In the genomic region with DNA sequence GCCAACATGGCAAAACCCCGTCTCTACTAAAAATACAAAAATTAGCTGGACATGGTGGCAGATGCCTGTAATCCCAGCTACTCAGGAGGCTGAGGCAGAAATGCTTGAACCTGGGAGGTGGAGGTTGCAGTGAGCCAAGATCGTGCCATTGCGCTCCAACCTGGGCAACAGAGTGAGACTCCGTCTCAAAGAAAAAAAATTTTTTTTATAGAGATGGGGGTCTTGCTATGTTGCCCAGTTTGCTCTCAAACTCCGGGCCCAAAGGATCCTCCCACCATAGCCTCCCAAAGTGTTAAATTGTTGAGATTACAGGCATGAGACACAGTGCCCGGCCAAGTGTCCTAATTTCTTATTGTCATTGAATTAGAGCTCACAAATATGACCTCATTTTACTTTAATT, we compare ENCODE assay signal across 4 cellular contexts. TPM values are rescaled to one million over a fixed set of nuclear protein-coding genes. Genes with fewer than 3 reads are reported as not detected.
"Had no signal": no experiment of that assay in that cellular context is flagged by ENCODE, and none has a peak within 500 bp of the region (broad histone marks: within the 10 kb centered on the region; RNA-seq: fewer than 3 reads in every experiment).

No MANE protein-coding gene starts in this region.

RNA-seq across cellular contexts. Expression of a gene that starts 15.3 kb away (rescaled TPM):
- total RNA-seq: LHCN-M2, M059J, NCI-H460 had no signal

RNA-seq across cellular contexts. Expression of a gene that starts 17.2 kb away (rescaled TPM):
- total RNA-seq: LHCN-M2, MCF 10A, NCI-H460 had no signal

RNA-seq across cellular contexts. Expression of a gene that starts 21.1 kb away (rescaled TPM):
- total RNA-seq: LHCN-M2 had no signal
